7 cellular contexts compared by ENCODE assay signal in the genomic region with DNA sequence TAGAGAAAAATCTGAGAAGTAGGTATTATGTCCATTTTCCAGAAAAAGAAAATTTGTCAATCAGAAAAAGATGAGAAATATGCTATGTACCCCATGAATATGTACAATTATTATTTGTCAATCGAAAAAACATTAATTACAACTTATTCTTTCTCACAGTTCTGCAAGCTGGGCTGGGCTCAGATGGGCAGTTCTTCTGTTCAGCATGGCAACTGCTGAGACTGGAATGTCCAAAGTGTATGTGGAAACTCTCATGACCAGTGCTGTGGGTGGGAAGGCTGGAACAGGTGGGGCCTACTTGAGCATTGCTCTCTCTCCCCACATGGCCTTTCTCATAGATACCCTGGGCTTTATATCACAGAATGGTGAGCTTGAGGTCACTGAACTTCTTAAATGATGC.
"Had no signal": no experiment of that assay in that cellular context is flagged by ENCODE, and none has a peak within 500 bp of the region (broad histone marks: within the 10 kb centered on the region; RNA-seq: fewer than 3 reads in every experiment).

No MANE protein-coding gene starts in this region.

- FAIRE-seq: HTR-8/SVneo, K562 had no signal

- H3K9ac ChIP-seq: KMS-11 had no signal

- H3K4me3 ChIP-seq: K562 had no signal

- DNase-seq: IMR-90, KBM-7, KG1 had no signal

- H3K27ac ChIP-seq: HL-60, KMS-11 had no signal

- ATAC-seq: K562 had no signal

- H3K4me2 ChIP-seq: KMS-11 had no signal
